1 cellular context compared by ENCODE assay signal in genomic region chr14:68598621-68599447, GRCh38.
TF ChIP-seq lines count a peak whose summit lies in the region.

No MANE protein-coding gene starts in this region.

TF ChIP-seq in liver, 16 proteins besides CTCF, POLR2A, EP300 and RAD21 (continued from another document):
- TF ChIP-seq, protein P1, sequence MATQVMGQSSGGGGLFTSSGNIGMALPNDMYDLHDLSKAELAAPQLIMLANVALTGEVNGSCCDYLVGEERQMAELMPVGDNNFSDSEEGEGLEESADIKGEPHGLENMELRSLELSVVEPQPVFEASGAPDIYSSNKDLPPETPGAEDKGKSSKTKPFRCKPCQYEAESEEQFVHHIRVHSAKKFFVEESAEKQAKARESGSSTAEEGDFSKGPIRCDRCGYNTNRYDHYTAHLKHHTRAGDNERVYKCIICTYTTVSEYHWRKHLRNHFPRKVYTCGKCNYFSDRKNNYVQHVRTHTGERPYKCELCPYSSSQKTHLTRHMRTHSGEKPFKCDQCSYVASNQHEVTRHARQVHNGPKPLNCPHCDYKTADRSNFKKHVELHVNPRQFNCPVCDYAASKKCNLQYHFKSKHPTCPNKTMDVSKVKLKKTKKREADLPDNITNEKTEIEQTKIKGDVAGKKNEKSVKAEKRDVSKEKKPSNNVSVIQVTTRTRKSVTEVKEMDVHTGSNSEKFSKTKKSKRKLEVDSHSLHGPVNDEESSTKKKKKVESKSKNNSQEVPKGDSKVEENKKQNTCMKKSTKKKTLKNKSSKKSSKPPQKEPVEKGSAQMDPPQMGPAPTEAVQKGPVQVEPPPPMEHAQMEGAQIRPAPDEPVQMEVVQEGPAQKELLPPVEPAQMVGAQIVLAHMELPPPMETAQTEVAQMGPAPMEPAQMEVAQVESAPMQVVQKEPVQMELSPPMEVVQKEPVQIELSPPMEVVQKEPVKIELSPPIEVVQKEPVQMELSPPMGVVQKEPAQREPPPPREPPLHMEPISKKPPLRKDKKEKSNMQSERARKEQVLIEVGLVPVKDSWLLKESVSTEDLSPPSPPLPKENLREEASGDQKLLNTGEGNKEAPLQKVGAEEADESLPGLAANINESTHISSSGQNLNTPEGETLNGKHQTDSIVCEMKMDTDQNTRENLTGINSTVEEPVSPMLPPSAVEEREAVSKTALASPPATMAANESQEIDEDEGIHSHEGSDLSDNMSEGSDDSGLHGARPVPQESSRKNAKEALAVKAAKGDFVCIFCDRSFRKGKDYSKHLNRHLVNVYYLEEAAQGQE (IDR thresholded peaks at IDR 0.05), result no peak
- TF ChIP-seq FOXA2 (IDR thresholded peaks at IDR 0.05), result no peak
- TF ChIP-seq FOXA1 (IDR thresholded peaks at IDR 0.05), result no peak
- TF ChIP-seq GABPA (IDR thresholded peaks at IDR 0.05 in 1 of 2, conservative IDR thresholded peaks at IDR 0.05 in 1 of 2), result no peak
